1 cellular context compared by ENCODE assay signal in genomic region chr5:9624196-9624947, GRCh38.
TF ChIP-seq lines count a peak whose summit lies in the region.

No MANE protein-coding gene starts in this region.

TF ChIP-seq in GM12878, 131 proteins besides CTCF, POLR2A, EP300 and RAD21 (continued from another document):
- TF ChIP-seq RELB (IDR thresholded peaks at IDR 0.05; ENCODE audit: low read depth) = no peak
- no peak for TF ChIP-seq TAF1 (IDR thresholded peaks at IDR 0.05; ENCODE audit: borderline replicate concordance, low read depth, low read length)
- TF ChIP-seq KLF5 (IDR thresholded peaks at IDR 0.05; ENCODE audit: partially characterized antibody) = no peak
